ENCODE assay signal across 21 cellular contexts in the genomic region with DNA sequence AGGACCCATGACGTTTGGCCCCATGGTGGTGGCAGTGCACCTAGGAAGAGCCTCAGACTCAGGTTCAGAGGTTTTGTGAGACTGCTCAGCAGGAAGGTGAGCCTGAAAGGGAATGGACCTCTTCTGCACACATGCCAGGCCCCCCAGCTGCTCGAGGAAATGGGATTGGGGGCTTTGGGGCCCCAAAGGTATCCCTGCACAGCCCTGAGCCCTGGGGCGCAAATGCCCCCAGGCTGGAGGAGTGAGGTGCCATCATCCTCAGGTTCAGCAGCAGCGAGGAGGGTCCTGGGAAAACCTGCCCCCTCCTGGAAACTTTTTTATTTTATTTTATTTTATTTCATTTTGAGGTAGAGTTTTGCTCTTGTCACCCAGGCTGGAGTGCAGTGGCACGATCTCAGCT.
"Had no signal": no experiment of that assay in that cellular context is flagged by ENCODE, and none has a peak within 500 bp of the region (broad histone marks: within the 10 kb centered on the region; RNA-seq: fewer than 3 reads in every experiment).

No MANE protein-coding gene starts in this region.

- H3K4me3 Mint-ChIP-seq: activated CD8-positive, alpha-beta memory T cell treated with anti-CD3 and anti-CD28 coated beads, Interleukin-2, amount 10 ng/mL, durations not matched to agents 7 days and 5 days; activated naive CD4-positive, alpha-beta T cell treated with anti-CD3 and anti-CD28 coated beads, Interleukin-2, amount 50 U/mL, for 24 hours; brain; natural killer cell treated with Interleukin-12 subunit alpha and Interleukin-12 subunit beta and Interleukin-15 and Interleukin-18, amount 100 ng/mL, for 72 hours; stimulated activated naive B cell treated with anti-CD40 and anti-IgM and Interleukin-4, amounts not matched to agents 10 μg/mL and 1 μg/mL and 100 μg/mL, for 72 hours; type B pancreatic cell had no signal

- H3K4me3 ChIP-seq: hepatocyte, thoracic aorta had no signal

- DNase-seq: activated CD4-positive, alpha-beta T cell treated with anti-CD3 and anti-CD28 coated beads for 4 hours; activated CD4-positive, alpha-beta T cell treated with anti-CD3 and anti-CD28 coated beads, Interleukin-2, amount 50 U/mL, for 48 hours; activated gamma-delta T cell treated with Interleukin-2 at 50 U/mL for 16 hours; anterior cingulate cortex; caudate nucleus; effector memory CD4-positive, alpha-beta T cell; glutamatergic neuron; left ventricle myocardium superior; small intestine; stimulated activated CD4-positive, alpha-beta T cell treated with anti-CD3 and anti-CD28 coated beads, Interleukin-15, amount 100 ng/mL, for 24 hours; stimulated activated naive B cell treated with anti-CD40 and anti-IgM and Interleukin-4, amounts not matched to agents 10 μg/mL and 1 μg/mL and 100 μg/mL, for 72 hours; T-helper 1 cell had no signal

- H3K27ac Mint-ChIP-seq: activated CD8-positive, alpha-beta memory T cell treated with anti-CD3 and anti-CD28 coated beads, Interleukin-2, amount 10 ng/mL, durations not matched to agents 7 days and 5 days; activated naive CD4-positive, alpha-beta T cell treated with anti-CD3 and anti-CD28 coated beads, Interleukin-2, amount 50 U/mL, for 24 hours; natural killer cell treated with Interleukin-12 subunit alpha and Interleukin-12 subunit beta and Interleukin-15 and Interleukin-18, amount 100 ng/mL, for 72 hours; stimulated activated naive B cell treated with anti-CD40 and anti-IgM and Interleukin-4, amounts not matched to agents 10 μg/mL and 1 μg/mL and 100 μg/mL, for 72 hours; type B pancreatic cell had no signal

- ATAC-seq: activated CD8-positive, alpha-beta memory T cell treated with anti-CD3 and anti-CD28 coated beads, Interleukin-2, amount 10 ng/mL, durations not matched to agents 7 days and 5 days; esophagus mucosa; left ventricle myocardium superior; natural killer cell treated with Interleukin-12 subunit alpha and Interleukin-12 subunit beta and Interleukin-15 and Interleukin-18, amount 100 ng/mL, for 72 hours; sciatic nerve; stimulated activated naive B cell treated with anti-CD40 and anti-IgM and Interleukin-4, amounts not matched to agents 10 μg/mL and 1 μg/mL and 100 μg/mL, for 72 hours had no signal

- H3K27me3 ChIP-seq: hepatocyte had no signal

- H3K9me3 Mint-ChIP-seq: activated naive CD4-positive, alpha-beta T cell treated with anti-CD3 and anti-CD28 coated beads, Interleukin-2, amount 50 U/mL, for 24 hours; natural killer cell treated with Interleukin-12 subunit alpha and Interleukin-12 subunit beta and Interleukin-15 and Interleukin-18, amount 100 ng/mL, for 72 hours; type B pancreatic cell had no signal

- H3K36me3 Mint-ChIP-seq: activated CD8-positive, alpha-beta memory T cell treated with anti-CD3 and anti-CD28 coated beads, Interleukin-2, amount 10 ng/mL, durations not matched to agents 7 days and 5 days; activated naive CD4-positive, alpha-beta T cell treated with anti-CD3 and anti-CD28 coated beads, Interleukin-2, amount 50 U/mL, for 24 hours; brain; natural killer cell treated with Interleukin-12 subunit alpha and Interleukin-12 subunit beta and Interleukin-15 and Interleukin-18, amount 100 ng/mL, for 72 hours; stimulated activated naive B cell treated with anti-CD40 and anti-IgM and Interleukin-4, amounts not matched to agents 10 μg/mL and 1 μg/mL and 100 μg/mL, for 72 hours; type B pancreatic cell had no signal

- H3K4me1 Mint-ChIP-seq: activated CD8-positive, alpha-beta memory T cell treated with anti-CD3 and anti-CD28 coated beads, Interleukin-2, amount 10 ng/mL, durations not matched to agents 7 days and 5 days; activated naive CD4-positive, alpha-beta T cell treated with anti-CD3 and anti-CD28 coated beads, Interleukin-2, amount 50 U/mL, for 24 hours; stimulated activated naive B cell treated with anti-CD40 and anti-IgM and Interleukin-4, amounts not matched to agents 10 μg/mL and 1 μg/mL and 100 μg/mL, for 72 hours had no signal

- H3K27ac ChIP-seq: hepatocyte, thoracic aorta had no signal

- H3K9me3 ChIP-seq: thoracic aorta had no signal

- H3K36me3 ChIP-seq: thoracic aorta had no signal
